Comparison of ENCODE assay signal across 21 cellular contexts in the genomic region with DNA sequence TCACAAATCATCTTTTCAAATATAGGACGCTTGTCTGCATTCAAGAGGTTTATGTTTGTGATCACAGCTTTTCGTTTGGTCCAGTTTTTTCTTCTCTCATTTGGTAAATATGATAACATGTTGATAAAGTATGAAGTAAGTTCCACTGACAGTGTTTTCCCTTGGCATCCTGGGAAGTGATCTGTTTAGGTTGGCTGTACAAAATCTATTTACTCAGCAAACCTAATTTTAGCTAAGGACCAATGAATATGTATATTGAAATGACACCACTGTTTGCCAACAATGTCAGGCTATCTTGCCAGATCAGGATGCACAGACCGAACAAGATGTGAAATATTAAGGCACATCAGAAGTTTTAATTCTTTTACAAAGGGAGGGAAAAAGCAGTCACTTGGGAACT.
"Had no signal": no experiment of that assay in that cellular context is flagged by ENCODE, and none has a peak within 500 bp of the region (broad histone marks: within the 10 kb centered on the region; RNA-seq: fewer than 3 reads in every experiment).

No MANE protein-coding gene starts in this region.

- H3K27ac Mint-ChIP-seq: T-cell had no signal

- H3K4me3 Mint-ChIP-seq: T-cell had no signal

- H3K27ac ChIP-seq: HL-60, RWPE1 had no signal

- H3K4me1 Mint-ChIP-seq: T-cell had no signal

- DNase-seq: KBM-7, MG63, NCI-H1092, NCI-H1105 treated with DMSO at 0.1 percent for 48 hours, NCI-H1417 treated with DMSO at 0.1 percent for 48 hours, NCI-H187, NCI-H2029, NCI-H2081 treated with DMSO at 0.1 percent for 48 hours, NCI-H2171, NCI-H226, NCI-H446, NCI-H510A, NCI-H524 treated with DMSO at 0.1 percent for 48 hours, NCI-H82, PC-3, SHP77, SK-N-SH, SW 1271, T-cell had no signal

- H3K36me3 Mint-ChIP-seq: T-cell had no signal

- H3K27me3 Mint-ChIP-seq: T-cell had no signal
